1 cellular context compared by ENCODE assay signal in the genomic region with DNA sequence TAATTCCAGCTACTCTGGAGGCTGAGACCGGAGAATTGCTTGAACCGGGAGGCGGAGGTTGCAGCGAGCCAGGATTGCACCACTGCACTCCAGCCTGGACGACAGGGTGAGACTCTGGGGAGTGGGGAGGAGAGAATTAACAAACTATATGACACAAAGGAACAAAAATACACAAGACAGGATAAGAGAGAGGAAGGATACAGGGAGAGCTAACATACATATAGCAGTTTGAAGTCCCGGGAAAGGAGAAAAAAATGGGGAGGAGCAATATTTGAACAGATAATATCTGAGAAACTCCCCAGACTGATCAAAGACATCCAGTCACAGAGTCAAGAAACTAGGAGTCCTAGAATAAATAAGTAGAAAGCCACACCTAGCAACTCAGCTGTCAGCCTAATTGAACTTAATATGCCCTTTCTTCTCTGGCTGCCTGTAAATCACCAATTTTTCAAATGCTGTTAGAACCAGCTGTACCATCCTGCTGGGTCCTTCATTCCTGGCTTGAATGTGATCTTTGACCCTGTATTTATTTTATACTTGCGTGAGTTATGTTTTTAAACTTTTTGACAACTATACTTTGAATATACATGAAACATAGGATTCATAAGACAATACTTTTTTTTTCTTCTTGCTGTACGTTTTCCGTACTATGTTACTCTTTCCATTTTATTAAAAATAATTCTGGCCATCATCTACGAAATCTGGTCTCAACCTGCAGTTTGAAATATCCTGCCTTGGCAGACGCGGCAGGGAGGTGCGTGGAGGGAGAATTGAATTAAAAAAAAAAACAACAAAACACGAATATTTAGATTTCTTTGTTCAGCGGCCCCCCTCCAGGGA.
TF ChIP-seq lines count a peak whose summit lies in the region.

No MANE protein-coding gene starts in this region.

TF ChIP-seq in HepG2, 621 proteins besides CTCF, POLR2A, EP300 and RAD21 (continued from another document and continues in another):
- TF ChIP-seq, protein P1, sequence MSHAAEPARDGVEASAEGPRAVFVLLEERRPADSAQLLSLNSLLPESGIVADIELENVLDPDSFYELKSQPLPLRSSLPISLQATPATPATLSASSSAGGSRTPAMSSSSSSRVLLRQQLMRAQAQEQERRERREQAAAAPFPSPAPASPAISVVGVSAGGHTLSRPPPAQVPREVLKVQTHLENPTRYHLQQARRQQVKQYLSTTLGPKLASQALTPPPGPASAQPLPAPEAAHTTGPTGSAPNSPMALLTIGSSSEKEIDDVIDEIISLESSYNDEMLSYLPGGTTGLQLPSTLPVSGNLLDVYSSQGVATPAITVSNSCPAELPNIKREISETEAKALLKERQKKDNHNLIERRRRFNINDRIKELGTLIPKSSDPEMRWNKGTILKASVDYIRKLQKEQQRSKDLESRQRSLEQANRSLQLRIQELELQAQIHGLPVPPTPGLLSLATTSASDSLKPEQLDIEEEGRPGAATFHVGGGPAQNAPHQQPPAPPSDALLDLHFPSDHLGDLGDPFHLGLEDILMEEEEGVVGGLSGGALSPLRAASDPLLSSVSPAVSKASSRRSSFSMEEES (CRISPR knock-in tag; IDR thresholded peaks at IDR 0.05): 0 out of 2 replicates have a peak, but pooled peaks have one; percentile 6
- TF ChIP-seq, protein P2, sequence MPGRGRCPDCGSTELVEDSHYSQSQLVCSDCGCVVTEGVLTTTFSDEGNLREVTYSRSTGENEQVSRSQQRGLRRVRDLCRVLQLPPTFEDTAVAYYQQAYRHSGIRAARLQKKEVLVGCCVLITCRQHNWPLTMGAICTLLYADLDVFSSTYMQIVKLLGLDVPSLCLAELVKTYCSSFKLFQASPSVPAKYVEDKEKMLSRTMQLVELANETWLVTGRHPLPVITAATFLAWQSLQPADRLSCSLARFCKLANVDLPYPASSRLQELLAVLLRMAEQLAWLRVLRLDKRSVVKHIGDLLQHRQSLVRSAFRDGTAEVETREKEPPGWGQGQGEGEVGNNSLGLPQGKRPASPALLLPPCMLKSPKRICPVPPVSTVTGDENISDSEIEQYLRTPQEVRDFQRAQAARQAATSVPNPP (CRISPR knock-in tag; IDR thresholded peaks at IDR 0.05): no peak
- 0 out of 2 replicates have a peak, but pooled peaks have one; percentile 28 for TF ChIP-seq KLF12 (CRISPR knock-in tag; IDR thresholded peaks at IDR 0.05; ENCODE audit: borderline replicate concordance)
- TF ChIP-seq THYN1 (CRISPR knock-in tag; IDR thresholded peaks at IDR 0.05; ENCODE audit: borderline replicate concordance, low read depth): 0 out of 2 replicates have a peak, but pooled peaks have one; percentile 67
- peak; percentile 50; the same call in 1 of the 2 replicates for TF ChIP-seq ZNF788 (CRISPR knock-in tag; IDR thresholded peaks at IDR 0.05; ENCODE audit: borderline replicate concordance)
- TF ChIP-seq ZNF292 (CRISPR knock-in tag; IDR thresholded peaks at IDR 0.05; ENCODE audit: borderline replicate concordance, low read depth): peak; percentile 73
- peak; percentile 52; the same call in 1 of the 2 replicates for TF ChIP-seq TBX3 (IDR thresholded peaks at IDR 0.05; ENCODE audit: borderline replicate concordance)
- TF ChIP-seq ZNF549 (CRISPR knock-in tag; IDR thresholded peaks at IDR 0.05): no peak
- TF ChIP-seq SKI (IDR thresholded peaks at IDR 0.05; ENCODE audit: partially characterized antibody): peak; percentile 39
- TF ChIP-seq, protein P3, sequence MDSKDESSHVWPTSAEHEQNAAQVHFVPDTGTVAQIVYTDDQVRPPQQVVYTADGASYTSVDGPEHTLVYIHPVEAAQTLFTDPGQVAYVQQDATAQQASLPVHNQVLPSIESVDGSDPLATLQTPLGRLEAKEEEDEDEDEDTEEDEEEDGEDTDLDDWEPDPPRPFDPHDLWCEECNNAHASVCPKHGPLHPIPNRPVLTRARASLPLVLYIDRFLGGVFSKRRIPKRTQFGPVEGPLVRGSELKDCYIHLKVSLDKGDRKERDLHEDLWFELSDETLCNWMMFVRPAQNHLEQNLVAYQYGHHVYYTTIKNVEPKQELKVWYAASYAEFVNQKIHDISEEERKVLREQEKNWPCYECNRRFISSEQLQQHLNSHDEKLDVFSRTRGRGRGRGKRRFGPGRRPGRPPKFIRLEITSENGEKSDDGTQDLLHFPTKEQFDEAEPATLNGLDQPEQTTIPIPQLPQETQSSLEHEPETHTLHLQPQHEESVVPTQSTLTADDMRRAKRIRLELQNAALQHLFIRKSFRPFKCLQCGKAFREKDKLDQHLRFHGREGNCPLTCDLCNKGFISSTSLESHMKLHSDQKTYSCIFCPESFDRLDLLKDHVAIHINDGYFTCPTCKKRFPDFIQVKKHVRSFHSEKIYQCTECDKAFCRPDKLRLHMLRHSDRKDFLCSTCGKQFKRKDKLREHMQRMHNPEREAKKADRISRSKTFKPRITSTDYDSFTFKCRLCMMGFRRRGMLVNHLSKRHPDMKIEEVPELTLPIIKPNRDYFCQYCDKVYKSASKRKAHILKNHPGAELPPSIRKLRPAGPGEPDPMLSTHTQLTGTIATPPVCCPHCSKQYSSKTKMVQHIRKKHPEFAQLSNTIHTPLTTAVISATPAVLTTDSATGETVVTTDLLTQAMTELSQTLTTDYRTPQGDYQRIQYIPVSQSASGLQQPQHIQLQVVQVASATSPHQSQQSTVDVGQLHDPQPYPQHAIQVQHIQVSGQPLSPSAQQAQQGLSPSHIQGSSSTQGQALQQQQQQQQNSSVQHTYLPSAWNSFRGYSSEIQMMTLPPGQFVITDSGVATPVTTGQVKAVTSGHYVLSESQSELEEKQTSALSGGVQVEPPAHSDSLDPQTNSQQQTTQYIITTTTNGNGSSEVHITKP (CRISPR knock-in tag; IDR thresholded peaks at IDR 0.05; ENCODE audit: low read depth): peak; percentile 58; the same call in 1 of the 2 replicates
- TF ChIP-seq FLYWCH1 (CRISPR knock-in tag; IDR thresholded peaks at IDR 0.05): no peak
- no peak for TF ChIP-seq SRSF1 (optimal IDR thresholded peaks at IDR 0.05; ENCODE audit: low read depth, low read length)
- peak; percentile 31; the same call in 1 of the 2 replicates for TF ChIP-seq FOSL1 (CRISPR knock-in tag; IDR thresholded peaks at IDR 0.05; ENCODE audit: borderline replicate concordance)
- TF ChIP-seq KDM1A (CRISPR knock-in tag; IDR thresholded peaks at IDR 0.05): peak; percentile 73; the same call in 1 of the 2 replicates
- TF ChIP-seq SALL2 (CRISPR knock-in tag; IDR thresholded peaks at IDR 0.05): 0 out of 2 replicates have a peak, but pooled peaks have one; percentile 40
- TF ChIP-seq, protein P4, sequence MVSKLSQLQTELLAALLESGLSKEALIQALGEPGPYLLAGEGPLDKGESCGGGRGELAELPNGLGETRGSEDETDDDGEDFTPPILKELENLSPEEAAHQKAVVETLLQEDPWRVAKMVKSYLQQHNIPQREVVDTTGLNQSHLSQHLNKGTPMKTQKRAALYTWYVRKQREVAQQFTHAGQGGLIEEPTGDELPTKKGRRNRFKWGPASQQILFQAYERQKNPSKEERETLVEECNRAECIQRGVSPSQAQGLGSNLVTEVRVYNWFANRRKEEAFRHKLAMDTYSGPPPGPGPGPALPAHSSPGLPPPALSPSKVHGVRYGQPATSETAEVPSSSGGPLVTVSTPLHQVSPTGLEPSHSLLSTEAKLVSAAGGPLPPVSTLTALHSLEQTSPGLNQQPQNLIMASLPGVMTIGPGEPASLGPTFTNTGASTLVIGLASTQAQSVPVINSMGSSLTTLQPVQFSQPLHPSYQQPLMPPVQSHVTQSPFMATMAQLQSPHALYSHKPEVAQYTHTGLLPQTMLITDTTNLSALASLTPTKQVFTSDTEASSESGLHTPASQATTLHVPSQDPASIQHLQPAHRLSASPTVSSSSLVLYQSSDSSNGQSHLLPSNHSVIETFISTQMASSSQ (IDR thresholded peaks at IDR 0.05; ENCODE audit: low read depth): peak; percentile 22; the same call in 1 of the 2 replicates
- TF ChIP-seq, protein P4 (CRISPR knock-in tag; IDR thresholded peaks at IDR 0.05; ENCODE audit: borderline replicate concordance): no peak
- TF ChIP-seq, protein P5, sequence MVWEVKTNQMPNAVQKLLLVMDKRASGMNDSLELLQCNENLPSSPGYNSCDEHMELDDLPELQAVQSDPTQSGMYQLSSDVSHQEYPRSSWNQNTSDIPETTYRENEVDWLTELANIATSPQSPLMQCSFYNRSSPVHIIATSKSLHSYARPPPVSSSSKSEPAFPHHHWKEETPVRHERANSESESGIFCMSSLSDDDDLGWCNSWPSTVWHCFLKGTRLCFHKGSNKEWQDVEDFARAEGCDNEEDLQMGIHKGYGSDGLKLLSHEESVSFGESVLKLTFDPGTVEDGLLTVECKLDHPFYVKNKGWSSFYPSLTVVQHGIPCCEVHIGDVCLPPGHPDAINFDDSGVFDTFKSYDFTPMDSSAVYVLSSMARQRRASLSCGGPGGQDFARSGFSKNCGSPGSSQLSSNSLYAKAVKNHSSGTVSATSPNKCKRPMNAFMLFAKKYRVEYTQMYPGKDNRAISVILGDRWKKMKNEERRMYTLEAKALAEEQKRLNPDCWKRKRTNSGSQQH (CRISPR knock-in tag; IDR thresholded peaks at IDR 0.05; ENCODE audit: low read depth): no peak
- TF ChIP-seq EZH2 (conservative IDR thresholded peaks at IDR 0.05; ENCODE audit: low read depth, low read length): no peak
- TF ChIP-seq BCL6 (CRISPR knock-in tag; IDR thresholded peaks at IDR 0.05): peak; percentile 14; the same call in 1 of the 2 replicates
- TF ChIP-seq NFIC (IDR thresholded peaks at IDR 0.05; ENCODE audit: low read length): peak; percentile 73; the same call in 1 of the 2 replicates
- TF ChIP-seq KDM3A (CRISPR knock-in tag; IDR thresholded peaks at IDR 0.05; ENCODE audit: low read depth): 0 out of 2 replicates have a peak, but pooled peaks have one; percentile 31
- TF ChIP-seq ZSCAN25 (CRISPR knock-in tag; IDR thresholded peaks at IDR 0.05): 0 out of 2 replicates have a peak, but pooled peaks have one; percentile 37
- TF ChIP-seq, protein P6, sequence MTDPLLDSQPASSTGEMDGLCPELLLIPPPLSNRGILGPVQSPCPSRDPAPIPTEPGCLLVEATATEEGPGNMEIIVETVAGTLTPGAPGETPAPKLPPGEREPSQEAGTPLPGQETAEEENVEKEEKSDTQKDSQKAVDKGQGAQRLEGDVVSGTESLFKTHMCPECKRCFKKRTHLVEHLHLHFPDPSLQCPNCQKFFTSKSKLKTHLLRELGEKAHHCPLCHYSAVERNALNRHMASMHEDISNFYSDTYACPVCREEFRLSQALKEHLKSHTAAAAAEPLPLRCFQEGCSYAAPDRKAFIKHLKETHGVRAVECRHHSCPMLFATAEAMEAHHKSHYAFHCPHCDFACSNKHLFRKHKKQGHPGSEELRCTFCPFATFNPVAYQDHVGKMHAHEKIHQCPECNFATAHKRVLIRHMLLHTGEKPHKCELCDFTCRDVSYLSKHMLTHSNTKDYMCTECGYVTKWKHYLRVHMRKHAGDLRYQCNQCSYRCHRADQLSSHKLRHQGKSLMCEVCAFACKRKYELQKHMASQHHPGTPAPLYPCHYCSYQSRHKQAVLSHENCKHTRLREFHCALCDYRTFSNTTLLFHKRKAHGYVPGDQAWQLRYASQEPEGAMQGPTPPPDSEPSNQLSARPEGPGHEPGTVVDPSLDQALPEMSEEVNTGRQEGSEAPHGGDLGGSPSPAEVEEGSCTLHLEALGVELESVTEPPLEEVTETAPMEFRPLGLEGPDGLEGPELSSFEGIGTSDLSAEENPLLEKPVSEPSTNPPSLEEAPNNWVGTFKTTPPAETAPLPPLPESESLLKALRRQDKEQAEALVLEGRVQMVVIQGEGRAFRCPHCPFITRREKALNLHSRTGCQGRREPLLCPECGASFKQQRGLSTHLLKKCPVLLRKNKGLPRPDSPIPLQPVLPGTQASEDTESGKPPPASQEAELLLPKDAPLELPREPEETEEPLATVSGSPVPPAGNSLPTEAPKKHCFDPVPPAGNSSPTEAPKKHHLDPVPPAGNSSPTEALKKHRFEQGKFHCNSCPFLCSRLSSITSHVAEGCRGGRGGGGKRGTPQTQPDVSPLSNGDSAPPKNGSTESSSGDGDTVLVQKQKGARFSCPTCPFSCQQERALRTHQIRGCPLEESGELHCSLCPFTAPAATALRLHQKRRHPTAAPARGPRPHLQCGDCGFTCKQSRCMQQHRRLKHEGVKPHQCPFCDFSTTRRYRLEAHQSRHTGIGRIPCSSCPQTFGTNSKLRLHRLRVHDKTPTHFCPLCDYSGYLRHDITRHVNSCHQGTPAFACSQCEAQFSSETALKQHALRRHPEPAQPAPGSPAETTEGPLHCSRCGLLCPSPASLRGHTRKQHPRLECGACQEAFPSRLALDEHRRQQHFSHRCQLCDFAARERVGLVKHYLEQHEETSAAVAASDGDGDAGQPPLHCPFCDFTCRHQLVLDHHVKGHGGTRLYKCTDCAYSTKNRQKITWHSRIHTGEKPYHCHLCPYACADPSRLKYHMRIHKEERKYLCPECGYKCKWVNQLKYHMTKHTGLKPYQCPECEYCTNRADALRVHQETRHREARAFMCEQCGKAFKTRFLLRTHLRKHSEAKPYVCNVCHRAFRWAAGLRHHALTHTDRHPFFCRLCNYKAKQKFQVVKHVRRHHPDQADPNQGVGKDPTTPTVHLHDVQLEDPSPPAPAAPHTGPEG (CRISPR knock-in tag; IDR thresholded peaks at IDR 0.05): 0 out of 2 replicates have a peak, but pooled peaks have one; percentile 30
- no peak for TF ChIP-seq ZNF530 (CRISPR knock-in tag; IDR thresholded peaks at IDR 0.05; ENCODE audit: low read depth)
- TF ChIP-seq, protein P7, sequence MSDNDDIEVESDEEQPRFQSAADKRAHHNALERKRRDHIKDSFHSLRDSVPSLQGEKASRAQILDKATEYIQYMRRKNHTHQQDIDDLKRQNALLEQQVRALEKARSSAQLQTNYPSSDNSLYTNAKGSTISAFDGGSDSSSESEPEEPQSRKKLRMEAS (IDR thresholded peaks at IDR 0.05): peak; percentile 60
- TF ChIP-seq ZSCAN31 (CRISPR knock-in tag; IDR thresholded peaks at IDR 0.05; ENCODE audit: low read depth): 0 out of 2 replicates have a peak, but pooled peaks have one; percentile 10
- TF ChIP-seq RFX5 (IDR thresholded peaks at IDR 0.05; ENCODE audit: low read depth, low read length): 0 out of 2 replicates have a peak, but pooled peaks have one; percentile 16
- 0 out of 2 replicates have a peak, but pooled peaks have one; percentile 38 for TF ChIP-seq EHMT2 (IDR thresholded peaks at IDR 0.05; ENCODE audit: borderline replicate concordance, low read depth, low read length)
- 0 out of 2 replicates have a peak, but pooled peaks have one; percentile 8 for TF ChIP-seq MED13 (CRISPR knock-in tag; IDR thresholded peaks at IDR 0.05)
- 0 out of 2 replicates have a peak, but pooled peaks have one; percentile 51 for TF ChIP-seq NKX3-1 (CRISPR knock-in tag; IDR thresholded peaks at IDR 0.05)
- TF ChIP-seq PTBP1 (IDR thresholded peaks at IDR 0.05; ENCODE audit: low read depth, low read length, poor library complexity, severe bottlenecking): no peak
- TF ChIP-seq ZNF878 (CRISPR knock-in tag; IDR thresholded peaks at IDR 0.05): 0 out of 2 replicates have a peak, but pooled peaks have one; percentile 35
